Comparison of ENCODE assay signal across 24 cellular contexts in the genomic region with DNA sequence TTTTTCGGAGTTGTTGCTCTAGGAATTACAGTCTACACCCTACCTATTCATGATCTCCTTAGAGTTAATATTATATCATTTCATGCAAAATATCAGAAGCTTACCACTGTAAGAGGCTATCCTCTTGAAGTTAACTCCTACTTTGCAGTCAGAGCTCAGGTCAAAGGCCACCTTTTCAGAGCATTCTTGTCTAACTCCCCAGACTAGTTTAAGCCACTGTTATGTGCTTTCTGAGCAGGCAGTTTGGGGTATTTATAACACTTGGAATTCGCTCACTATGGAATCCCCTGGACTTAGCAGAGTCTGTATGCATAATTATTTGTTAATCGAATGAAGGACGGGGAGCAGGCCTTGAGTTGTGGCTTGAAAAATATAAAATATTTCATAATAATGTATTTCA. TPM values are rescaled to one million over a fixed set of nuclear protein-coding genes. Genes with fewer than 3 reads are reported as not detected.
A peak's percentile ranks its signal among the peaks of the same experiment; 100 is the strongest.
DNase-seq lines count a peak whose midpoint lies in the region; ATAC-seq, FAIRE-seq and TF ChIP-seq lines count a peak whose summit lies in the region.
"Had no signal": no experiment of that assay in that cellular context is flagged by ENCODE, and none has a peak within 500 bp of the region (broad histone marks: within the 10 kb centered on the region; RNA-seq: fewer than 3 reads in every experiment).

No MANE protein-coding gene starts in this region.

- H3K27me3 ChIP-seq in HUES48 (ENCODE audit: control insufficient read depth, insufficient read depth, low read length) (no peaks in the 10 kb centered on the region), iPS-20b (ENCODE audit: insufficient read depth, low read length) (no peaks in the 10 kb centered on the region), small intestine (ENCODE audit: control insufficient read depth in 2 of 2, insufficient read depth in 2 of 2, low read length in 2 of 2) (peaks cover 0 to 2% of the 10 kb centered on the region in 2 donors)
- H3K27me3 ChIP-seq: BLaER1 treated with 17β-estradiol and CSF1 and Interleukin-3, amounts not matched to agents 10 nM and 100 nM had no signal

- H3K27ac Mint-ChIP-seq in nephron = peak overlapping the region in 2 of 3 experiments; percentile 43 to 71
- H3K27ac Mint-ChIP-seq: CD4-positive, alpha-beta T cell had no signal

- no peaks in the 10 kb centered on the region for H3K27me3 Mint-ChIP-seq in nephron (ENCODE audit: low read depth)
- H3K27me3 Mint-ChIP-seq: CD4-positive, alpha-beta T cell had no signal

- peak; percentile 14 for DNase-seq in small intestine
- no peak for DNase-seq in globus pallidus (ENCODE audit: low spot score)
- DNase-seq in stimulated activated naive CD8-positive, alpha-beta T cell treated with anti-CD3 and anti-CD28 coated beads, Interleukin-15, Interleukin-2, amounts not matched to agents 100 U/mL and 50 U/mL, for 24 hours = no peak
- DNase-seq: AML-193; CD4-positive, alpha-beta T cell; DMS53; GOT3; HCEC 1CT; IMR-90; KG1; MM.1S; NCI-H2081; NCI-H2227 treated with DMSO at 0.1 percent for 48 hours; NCI-H526 treated with DMSO at 0.1 percent for 48 hours; RPMI8226; SHP77 had no signal

- peaks cover 24% of the 10 kb centered on the region for H3K4me1 Mint-ChIP-seq in nephron

- peaks cover 24% of the 10 kb centered on the region for H3K4me1 ChIP-seq in HUES48 (ENCODE audit: control insufficient read depth, insufficient read depth, low read length)
- peaks cover 15% of the 10 kb centered on the region for H3K4me1 ChIP-seq in iPS-20b (ENCODE audit: insufficient read depth, low read length)
- H3K4me1 ChIP-seq in small intestine (ENCODE audit: control insufficient read depth in 2 of 2, insufficient read depth in 1 of 2, low read depth in 1 of 2, low read length in 1 of 2) = no peaks in the 10 kb centered on the region

- WGBS in small intestine, 3 donors = 50 to 66% (median 61%) methylated on average over 4 of the region's 4 CpGs

- no peaks in the 10 kb centered on the region for H3K9me3 ChIP-seq in HUES48 (ENCODE audit: control insufficient read depth, insufficient read depth, low read length)
- H3K9me3 ChIP-seq in iPS-20b (ENCODE audit: insufficient read depth, low read depth, low read length) = no peaks in the 10 kb centered on the region
- H3K9me3 ChIP-seq in small intestine (ENCODE audit: control insufficient read depth, low read depth) = no peaks in the 10 kb centered on the region

- no peaks in the 10 kb centered on the region for H3K36me3 ChIP-seq in HUES48 (ENCODE audit: control insufficient read depth, insufficient read depth, low read length)
- H3K36me3 ChIP-seq in iPS-20b (ENCODE audit: insufficient read depth, low read depth, low read length) = no peaks in the 10 kb centered on the region
- no peaks in the 10 kb centered on the region for H3K36me3 ChIP-seq in small intestine (ENCODE audit: control insufficient read depth in 2 of 2, insufficient read depth in 2 of 2, low read length in 2 of 2)
- H3K36me3 ChIP-seq: BLaER1 treated with 17β-estradiol and CSF1 and Interleukin-3, amounts not matched to agents 10 nM and 100 nM had no signal

- H3K27ac ChIP-seq in HUES48 (ENCODE audit: low read depth, low read length) (peak overlapping the region; percentile 45), iPS-20b (ENCODE audit: low read length) (no peak overlapping the region), small intestine (ENCODE audit: low read depth in 1 of 2, low read length in 1 of 2) (no peak overlapping the region)
- H3K27ac ChIP-seq: BLaER1 treated with 17β-estradiol and CSF1 and Interleukin-3, amounts not matched to agents 10 nM and 100 nM had no signal

- H3K36me3 Mint-ChIP-seq in nephron (ENCODE audit: low read depth) = no peaks in the 10 kb centered on the region

- no peak for ATAC-seq in GM19397 (IDR thresholded peaks at IDR 0.05; ENCODE audit: unreplicated experiment)
- no peak for ATAC-seq in stimulated activated naive CD8-positive, alpha-beta T cell treated with anti-CD3 and anti-CD28 coated beads, Interleukin-15, Interleukin-2, amounts not matched to agents 100 U/mL and 50 U/mL, for 24 hours

- H3K9ac ChIP-seq in HUES48 (ENCODE audit: low read depth, low read length) (no peak overlapping the region), iPS-20b (ENCODE audit: low read depth, low read length) (no peak overlapping the region; the same call in 1 of the 2 replicates)
- H3K9ac ChIP-seq: BLaER1 treated with 17β-estradiol and CSF1 and Interleukin-3, amounts not matched to agents 10 nM and 100 nM had no signal

- no peak for FAIRE-seq in small intestine (lab: Jason Lieb, UNC)
- FAIRE-seq: A204.1, G401.6, HTR-8/SVneo had no signal

- no peak overlapping the region for H3K4me3 ChIP-seq in HUES48 (ENCODE audit: low read depth, low read length)
- peak overlapping the region; percentile 21; the same call in 1 of the 2 replicates for H3K4me3 ChIP-seq in iPS-20b (ENCODE audit: low read length)
- H3K4me3 ChIP-seq in small intestine (ENCODE audit: low read depth in 1 of 2, low read length in 2 of 2) = no peak overlapping the region
- H3K4me3 ChIP-seq: BLaER1 treated with 17β-estradiol and CSF1 and Interleukin-3, amounts not matched to agents 10 nM and 100 nM had no signal

- H3K4me3 Mint-ChIP-seq in nephron = no peak overlapping the region
- H3K4me3 Mint-ChIP-seq: CD4-positive, alpha-beta T cell had no signal

- no peaks in the 10 kb centered on the region for H3K9me3 Mint-ChIP-seq in nephron
- H3K9me3 Mint-ChIP-seq: CD4-positive, alpha-beta T cell had no signal

- no peak for TF ChIP-seq CTCF in nephron (IDR thresholded peaks at IDR 0.05; ENCODE audit: unreplicated experiment in 3 of 3)

RNA-seq across cellular contexts. Expression of gene MED12L, which starts 21.7 kb away (rescaled TPM):
- polyA plus RNA-seq in small intestine = under 1 TPM; 0.16 to 0.45 (median 0.27) TPM
